ENCODE assay signal across 8 cellular contexts in the genomic region with DNA sequence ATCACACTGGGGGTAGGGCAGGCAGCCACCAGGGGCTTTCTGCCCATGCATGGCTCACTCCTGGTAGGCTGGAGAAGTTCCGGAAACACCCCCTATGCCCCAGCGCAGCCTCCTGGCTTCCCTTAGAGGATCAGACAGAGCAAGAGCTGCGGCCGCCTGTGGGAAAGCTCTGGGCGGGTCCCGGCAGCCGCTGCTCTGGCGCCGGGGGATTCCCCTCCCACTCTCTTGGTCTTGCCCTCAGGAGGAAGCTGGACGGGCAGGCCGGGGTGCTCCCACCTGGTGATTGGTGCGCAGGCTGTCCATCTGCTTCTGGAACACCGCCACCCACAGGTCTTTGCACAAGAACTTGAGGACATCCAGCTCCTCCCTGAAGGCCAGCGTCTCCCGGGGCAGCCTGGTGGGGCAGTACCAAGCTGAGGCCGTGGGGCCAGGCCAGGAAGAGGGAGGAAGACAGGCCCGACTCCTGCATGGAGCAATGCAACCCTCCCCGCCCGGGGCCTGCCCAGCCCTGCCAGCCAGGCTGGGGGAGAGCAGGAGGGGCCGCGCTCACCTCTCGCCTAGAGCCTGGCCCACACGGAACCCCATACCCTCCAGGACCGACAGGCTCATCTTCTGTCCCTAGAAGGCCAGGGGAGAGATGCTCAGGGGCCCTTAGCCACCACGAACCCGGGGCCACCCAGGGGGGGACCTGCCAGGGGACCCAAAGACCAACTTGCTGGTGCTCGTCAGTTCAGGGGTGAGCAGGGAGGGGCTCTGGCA. TPM values are rescaled to one million over a fixed set of nuclear protein-coding genes. Genes with fewer than 3 reads are reported as not detected.
DNase-seq lines count a peak whose midpoint lies in the region; ATAC-seq and TF ChIP-seq lines count a peak whose summit lies in the region.

No MANE protein-coding gene starts in this region.

- H3K4me1 ChIP-seq in esophagus squamous epithelium, result peaks cover 44 to 78% (median 48%) of the 10 kb centered on the region in 3 donors

- H3K27me3 Mint-ChIP-seq in natural killer cell treated with Interleukin-12 subunit alpha and Interleukin-12 subunit beta and Interleukin-15 and Interleukin-18, amount 100 ng/mL, for 72 hours, result peaks cover 0 to 10% of the 10 kb centered on the region in 2 donors

- peaks cover 12 to 24% of the 10 kb centered on the region in 2 donors for H3K4me1 Mint-ChIP-seq in natural killer cell treated with Interleukin-12 subunit alpha and Interleukin-12 subunit beta and Interleukin-15 and Interleukin-18, amount 100 ng/mL, for 72 hours (ENCODE audit: low read depth in 2 of 2)

- H3K9me3 Mint-ChIP-seq in natural killer cell treated with Interleukin-12 subunit alpha and Interleukin-12 subunit beta and Interleukin-15 and Interleukin-18, amount 100 ng/mL, for 72 hours, result no peaks in the 10 kb centered on the region

- TF ChIP-seq POLR2A in esophagus squamous epithelium (IDR thresholded peaks at IDR 0.05), result no peak

- H3K27me3 ChIP-seq in esophagus squamous epithelium, result peaks cover 0 to 34% (median 0%) of the 10 kb centered on the region in 4 donors

- ATAC-seq in HG03139 (IDR thresholded peaks at IDR 0.05; ENCODE audit: unreplicated experiment), result peak; percentile 54
- peak; percentile 81 to 91 for ATAC-seq in natural killer cell treated with Interleukin-12 subunit alpha and Interleukin-12 subunit beta and Interleukin-15 and Interleukin-18, amount 100 ng/mL, for 72 hours

- H3K36me3 Mint-ChIP-seq in natural killer cell treated with Interleukin-12 subunit alpha and Interleukin-12 subunit beta and Interleukin-15 and Interleukin-18, amount 100 ng/mL, for 72 hours, result no peaks in the 10 kb centered on the region

- no peaks in the 10 kb centered on the region for H3K9me3 ChIP-seq in esophagus squamous epithelium

- H3K27ac Mint-ChIP-seq in natural killer cell treated with Interleukin-12 subunit alpha and Interleukin-12 subunit beta and Interleukin-15 and Interleukin-18, amount 100 ng/mL, for 72 hours, result peak overlapping the region in 1 of 2 donors; percentile 21

- H3K27ac ChIP-seq in esophagus squamous epithelium, result peak overlapping the region in 2 of 4 donors; percentile 34 to 36

- no peaks in the 10 kb centered on the region for H3K36me3 ChIP-seq in esophagus squamous epithelium

- no peak overlapping the region for H3K4me3 Mint-ChIP-seq in natural killer cell treated with Interleukin-12 subunit alpha and Interleukin-12 subunit beta and Interleukin-15 and Interleukin-18, amount 100 ng/mL, for 72 hours

- no CpG with 5 or more reads among the region's 27 CpGs for WGBS in esophagus squamous epithelium, 2 donors

- intact Hi-C loops in esophagus squamous epithelium (cut with DNase I), result no loop called here

- no peak for TF ChIP-seq CTCF in esophagus squamous epithelium (IDR thresholded peaks at IDR 0.05)

- H3K4me3 ChIP-seq in esophagus squamous epithelium, result no peak overlapping the region

- DNase-seq in SIG-M5 treated with dmso at 0.1 percent for 504 hours (lab: John Stamatoyannopoulos, UW; ENCODE audit: unreplicated experiment), result peak; percentile 34
- DNase-seq in SIG-M5 (lab: John Stamatoyannopoulos, UW), result no peak
- peak; percentile 53 for DNase-seq in T-helper 22 cell (ENCODE audit: low read depth)
- peak; percentile 60 for DNase-seq in dermis blood vessel endothelial cell
- peak; percentile 85 for DNase-seq in natural killer cell treated with Interleukin-12 subunit alpha and Interleukin-12 subunit beta and Interleukin-15 and Interleukin-18, amount 100 ng/mL, for 72 hours (ENCODE audit: low spot score)
- no peak for DNase-seq in HuH-7 (ENCODE audit: low spot score)
- DNase-seq in esophagus squamous epithelium (lab: John Stamatoyannopoulos, UW), result no peak

RNA-seq across cellular contexts. Expression of gene NKPD1, which starts 4.0 kb away (rescaled TPM):
- total RNA-seq in dermis blood vessel endothelial cell (0.34 and 0.37 TPM in 2 replicates), esophagus squamous epithelium (1 to 10 TPM; 1.1 to 4.2 (median 2.9) TPM)
- total RNA-seq in natural killer cell treated with Interleukin-12 subunit alpha and Interleukin-12 subunit beta and Interleukin-15 and Interleukin-18, amount 100 ng/mL, for 72 hours, result under 1 TPM; 0.14 to 0.22 TPM

RNA-seq across cellular contexts. Expression of gene TRAPPC6A, which starts 13.3 kb away (rescaled TPM):
- total RNA-seq in dermis blood vessel endothelial cell, result 8.8 and 36.8 TPM in 2 replicates
- total RNA-seq in natural killer cell treated with Interleukin-12 subunit alpha and Interleukin-12 subunit beta and Interleukin-15 and Interleukin-18, amount 100 ng/mL, for 72 hours, result 10 to 100 TPM; 17.5 to 33.5 TPM
- total RNA-seq in esophagus squamous epithelium, result 10 to 100 TPM in 3 of 4 donors, 1 to 10 TPM in 1; 5.4 to 27.8 (median 18.0) TPM

RNA-seq across cellular contexts. Expression of gene BLOC1S3, which starts 13.8 kb away (rescaled TPM):
- total RNA-seq in dermis blood vessel endothelial cell (8.3 and 10.0 TPM in 2 replicates), esophagus squamous epithelium (10 to 100 TPM in 2 of 4 donors, 1 to 10 TPM in 2; 7.9 to 18.4 (median 10.4) TPM)
- 10 to 100 TPM; 15.4 to 20.5 TPM for total RNA-seq in natural killer cell treated with Interleukin-12 subunit alpha and Interleukin-12 subunit beta and Interleukin-15 and Interleukin-18, amount 100 ng/mL, for 72 hours

Comparison
In these comparisons a context has a peak if more than half of its experiments do, and no peak if none do; other contexts are left out.
1. DNase-seq: peak in SIG-M5 treated with dmso at 0.1 percent for 504 hours (single experiment), T-helper 22 cell (single experiment), dermis blood vessel endothelial cell (single experiment) and natural killer cell treated with Interleukin-12 subunit alpha and Interleukin-12 subunit beta and Interleukin-15 and Interleukin-18, amount 100 ng/mL, for 72 hours (single experiment); none in SIG-M5 (single experiment), HuH-7 (single experiment) and esophagus squamous epithelium (single experiment).